In the genomic region with DNA sequence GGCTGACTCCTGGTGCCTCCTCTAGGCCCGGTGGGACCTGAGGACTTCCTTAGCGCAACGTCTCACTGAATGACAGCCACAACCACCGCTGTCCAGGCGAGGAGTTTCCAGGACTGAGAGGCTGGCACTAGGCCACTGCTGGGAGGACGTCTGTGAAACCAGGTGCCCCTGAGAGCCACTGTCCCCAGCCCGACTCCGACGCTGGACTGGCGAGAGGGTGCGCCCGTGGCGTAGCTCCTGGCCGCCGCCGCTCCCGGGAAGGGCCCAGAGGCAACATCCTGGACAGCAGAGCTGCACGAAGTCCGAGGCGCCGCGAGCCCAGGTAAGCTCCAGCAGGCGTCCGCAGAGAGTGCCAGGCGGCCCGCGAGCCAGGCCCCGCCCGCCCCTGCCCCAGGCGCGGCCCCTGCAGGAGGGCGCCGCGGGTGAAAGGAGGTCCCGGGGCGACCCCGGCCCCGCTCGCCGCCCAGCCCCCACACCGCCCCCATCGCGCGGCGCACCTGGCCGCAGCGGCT, we compare ENCODE assay signal across 1 cellular context.
TF ChIP-seq lines count a peak whose summit lies in the region.

No MANE protein-coding gene starts in this region.

TF ChIP-seq in HEK293, 187 proteins besides CTCF, POLR2A, EP300 and RAD21 (continued from another document):
- TF ChIP-seq, protein P1, sequence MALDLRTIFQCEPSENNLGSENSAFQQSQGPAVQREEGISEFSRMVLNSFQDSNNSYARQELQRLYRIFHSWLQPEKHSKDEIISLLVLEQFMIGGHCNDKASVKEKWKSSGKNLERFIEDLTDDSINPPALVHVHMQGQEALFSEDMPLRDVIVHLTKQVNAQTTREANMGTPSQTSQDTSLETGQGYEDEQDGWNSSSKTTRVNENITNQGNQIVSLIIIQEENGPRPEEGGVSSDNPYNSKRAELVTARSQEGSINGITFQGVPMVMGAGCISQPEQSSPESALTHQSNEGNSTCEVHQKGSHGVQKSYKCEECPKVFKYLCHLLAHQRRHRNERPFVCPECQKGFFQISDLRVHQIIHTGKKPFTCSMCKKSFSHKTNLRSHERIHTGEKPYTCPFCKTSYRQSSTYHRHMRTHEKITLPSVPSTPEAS (tag by site-specific recombination; IDR thresholded peaks at IDR 0.05) = no peak
- TF ChIP-seq, protein P2, sequence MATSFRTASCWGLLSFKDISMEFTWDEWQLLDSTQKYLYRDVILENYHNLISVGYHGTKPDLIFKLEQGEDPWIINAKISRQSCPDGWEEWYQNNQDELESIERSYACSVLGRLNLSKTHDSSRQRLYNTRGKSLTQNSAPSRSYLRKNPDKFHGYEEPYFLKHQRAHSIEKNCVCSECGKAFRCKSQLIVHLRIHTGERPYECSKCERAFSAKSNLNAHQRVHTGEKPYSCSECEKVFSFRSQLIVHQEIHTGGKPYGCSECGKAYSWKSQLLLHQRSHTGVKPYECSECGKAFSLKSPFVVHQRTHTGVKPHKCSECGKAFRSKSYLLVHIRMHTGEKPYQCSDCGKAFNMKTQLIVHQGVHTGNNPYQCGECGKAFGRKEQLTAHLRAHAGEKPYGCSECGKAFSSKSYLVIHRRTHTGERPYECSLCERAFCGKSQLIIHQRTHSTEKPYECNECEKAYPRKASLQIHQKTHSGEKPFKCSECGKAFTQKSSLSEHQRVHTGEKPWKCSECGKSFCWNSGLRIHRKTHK (tag by site-specific recombination; IDR thresholded peaks at IDR 0.05) = no peak
- TF ChIP-seq, protein P3, sequence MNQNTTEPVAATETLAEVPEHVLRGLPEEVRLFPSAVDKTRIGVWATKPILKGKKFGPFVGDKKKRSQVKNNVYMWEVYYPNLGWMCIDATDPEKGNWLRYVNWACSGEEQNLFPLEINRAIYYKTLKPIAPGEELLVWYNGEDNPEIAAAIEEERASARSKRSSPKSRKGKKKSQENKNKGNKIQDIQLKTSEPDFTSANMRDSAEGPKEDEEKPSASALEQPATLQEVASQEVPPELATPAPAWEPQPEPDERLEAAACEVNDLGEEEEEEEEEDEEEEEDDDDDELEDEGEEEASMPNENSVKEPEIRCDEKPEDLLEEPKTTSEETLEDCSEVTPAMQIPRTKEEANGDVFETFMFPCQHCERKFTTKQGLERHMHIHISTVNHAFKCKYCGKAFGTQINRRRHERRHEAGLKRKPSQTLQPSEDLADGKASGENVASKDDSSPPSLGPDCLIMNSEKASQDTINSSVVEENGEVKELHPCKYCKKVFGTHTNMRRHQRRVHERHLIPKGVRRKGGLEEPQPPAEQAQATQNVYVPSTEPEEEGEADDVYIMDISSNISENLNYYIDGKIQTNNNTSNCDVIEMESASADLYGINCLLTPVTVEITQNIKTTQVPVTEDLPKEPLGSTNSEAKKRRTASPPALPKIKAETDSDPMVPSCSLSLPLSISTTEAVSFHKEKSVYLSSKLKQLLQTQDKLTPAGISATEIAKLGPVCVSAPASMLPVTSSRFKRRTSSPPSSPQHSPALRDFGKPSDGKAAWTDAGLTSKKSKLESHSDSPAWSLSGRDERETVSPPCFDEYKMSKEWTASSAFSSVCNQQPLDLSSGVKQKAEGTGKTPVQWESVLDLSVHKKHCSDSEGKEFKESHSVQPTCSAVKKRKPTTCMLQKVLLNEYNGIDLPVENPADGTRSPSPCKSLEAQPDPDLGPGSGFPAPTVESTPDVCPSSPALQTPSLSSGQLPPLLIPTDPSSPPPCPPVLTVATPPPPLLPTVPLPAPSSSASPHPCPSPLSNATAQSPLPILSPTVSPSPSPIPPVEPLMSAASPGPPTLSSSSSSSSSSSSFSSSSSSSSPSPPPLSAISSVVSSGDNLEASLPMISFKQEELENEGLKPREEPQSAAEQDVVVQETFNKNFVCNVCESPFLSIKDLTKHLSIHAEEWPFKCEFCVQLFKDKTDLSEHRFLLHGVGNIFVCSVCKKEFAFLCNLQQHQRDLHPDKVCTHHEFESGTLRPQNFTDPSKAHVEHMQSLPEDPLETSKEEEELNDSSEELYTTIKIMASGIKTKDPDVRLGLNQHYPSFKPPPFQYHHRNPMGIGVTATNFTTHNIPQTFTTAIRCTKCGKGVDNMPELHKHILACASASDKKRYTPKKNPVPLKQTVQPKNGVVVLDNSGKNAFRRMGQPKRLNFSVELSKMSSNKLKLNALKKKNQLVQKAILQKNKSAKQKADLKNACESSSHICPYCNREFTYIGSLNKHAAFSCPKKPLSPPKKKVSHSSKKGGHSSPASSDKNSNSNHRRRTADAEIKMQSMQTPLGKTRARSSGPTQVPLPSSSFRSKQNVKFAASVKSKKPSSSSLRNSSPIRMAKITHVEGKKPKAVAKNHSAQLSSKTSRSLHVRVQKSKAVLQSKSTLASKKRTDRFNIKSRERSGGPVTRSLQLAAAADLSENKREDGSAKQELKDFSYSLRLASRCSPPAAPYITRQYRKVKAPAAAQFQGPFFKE (tag by site-specific recombination; IDR thresholded peaks at IDR 0.05; ENCODE audit: borderline replicate concordance) = no peak
- TF ChIP-seq ZNF530 (tag by site-specific recombination; IDR thresholded peaks at IDR 0.05; ENCODE audit: low read depth) (no peak), SALL2 (tag by site-specific recombination; IDR thresholded peaks at IDR 0.05; ENCODE audit: borderline replicate concordance) (no peak), ZNF747 (tag by site-specific recombination; IDR thresholded peaks at IDR 0.05) (no peak), ZNF600 (tag by site-specific recombination; IDR thresholded peaks at IDR 0.05) (0 out of 2 replicates have a peak, but pooled peaks have one; percentile 21), KLF7 (tag by site-specific recombination; IDR thresholded peaks at IDR 0.05; ENCODE audit: borderline replicate concordance) (no peak), ZNF112 (tag by site-specific recombination; IDR thresholded peaks at IDR 0.05) (no peak), KLF10 (tag by site-specific recombination; IDR thresholded peaks at IDR 0.05) (no peak), ZNF561 (tag by site-specific recombination; IDR thresholded peaks at IDR 0.05; ENCODE audit: borderline replicate concordance) (no peak), ZNF214 (tag by site-specific recombination; IDR thresholded peaks at IDR 0.05; ENCODE audit: borderline replicate concordance) (no peak), ZNF24 (tag by site-specific recombination; IDR thresholded peaks at IDR 0.05) (no peak), ZNF843 (tag by site-specific recombination; IDR thresholded peaks at IDR 0.05) (no peak), GLIS2 (tag by site-specific recombination; IDR thresholded peaks at IDR 0.05) (no peak; the same call in 1 of the 2 replicates), ZSCAN30 (tag by site-specific recombination; IDR thresholded peaks at IDR 0.05) (no peak), ZNF175 (tag by site-specific recombination; IDR thresholded peaks at IDR 0.05) (no peak), ZBTB48 (tag by site-specific recombination; IDR thresholded peaks at IDR 0.05) (no peak), ZNF19 (tag by site-specific recombination; IDR thresholded peaks at IDR 0.05; ENCODE audit: low read depth) (no peak), ZNF555 (tag by site-specific recombination; conservative IDR thresholded peaks at IDR 0.05) (no peak), ZNF670 (tag by site-specific recombination; IDR thresholded peaks at IDR 0.05; ENCODE audit: low read depth) (no peak), SP2 (tag by site-specific recombination; IDR thresholded peaks at IDR 0.05) (peak; percentile 51), ZBTB17 (tag by site-specific recombination; IDR thresholded peaks at IDR 0.05) (no peak), IKZF3 (tag by site-specific recombination; IDR thresholded peaks at IDR 0.05) (0 out of 2 replicates have a peak, but pooled peaks have one; percentile 22), MEIS1 (CRISPR knock-in tag; IDR thresholded peaks at IDR 0.05; ENCODE audit: borderline replicate concordance) (no peak)
- TF ChIP-seq, protein P4, sequence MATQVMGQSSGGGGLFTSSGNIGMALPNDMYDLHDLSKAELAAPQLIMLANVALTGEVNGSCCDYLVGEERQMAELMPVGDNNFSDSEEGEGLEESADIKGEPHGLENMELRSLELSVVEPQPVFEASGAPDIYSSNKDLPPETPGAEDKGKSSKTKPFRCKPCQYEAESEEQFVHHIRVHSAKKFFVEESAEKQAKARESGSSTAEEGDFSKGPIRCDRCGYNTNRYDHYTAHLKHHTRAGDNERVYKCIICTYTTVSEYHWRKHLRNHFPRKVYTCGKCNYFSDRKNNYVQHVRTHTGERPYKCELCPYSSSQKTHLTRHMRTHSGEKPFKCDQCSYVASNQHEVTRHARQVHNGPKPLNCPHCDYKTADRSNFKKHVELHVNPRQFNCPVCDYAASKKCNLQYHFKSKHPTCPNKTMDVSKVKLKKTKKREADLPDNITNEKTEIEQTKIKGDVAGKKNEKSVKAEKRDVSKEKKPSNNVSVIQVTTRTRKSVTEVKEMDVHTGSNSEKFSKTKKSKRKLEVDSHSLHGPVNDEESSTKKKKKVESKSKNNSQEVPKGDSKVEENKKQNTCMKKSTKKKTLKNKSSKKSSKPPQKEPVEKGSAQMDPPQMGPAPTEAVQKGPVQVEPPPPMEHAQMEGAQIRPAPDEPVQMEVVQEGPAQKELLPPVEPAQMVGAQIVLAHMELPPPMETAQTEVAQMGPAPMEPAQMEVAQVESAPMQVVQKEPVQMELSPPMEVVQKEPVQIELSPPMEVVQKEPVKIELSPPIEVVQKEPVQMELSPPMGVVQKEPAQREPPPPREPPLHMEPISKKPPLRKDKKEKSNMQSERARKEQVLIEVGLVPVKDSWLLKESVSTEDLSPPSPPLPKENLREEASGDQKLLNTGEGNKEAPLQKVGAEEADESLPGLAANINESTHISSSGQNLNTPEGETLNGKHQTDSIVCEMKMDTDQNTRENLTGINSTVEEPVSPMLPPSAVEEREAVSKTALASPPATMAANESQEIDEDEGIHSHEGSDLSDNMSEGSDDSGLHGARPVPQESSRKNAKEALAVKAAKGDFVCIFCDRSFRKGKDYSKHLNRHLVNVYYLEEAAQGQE (tag by site-specific recombination; IDR thresholded peaks at IDR 0.05) = peak; percentile 63
- TF ChIP-seq, protein P5, sequence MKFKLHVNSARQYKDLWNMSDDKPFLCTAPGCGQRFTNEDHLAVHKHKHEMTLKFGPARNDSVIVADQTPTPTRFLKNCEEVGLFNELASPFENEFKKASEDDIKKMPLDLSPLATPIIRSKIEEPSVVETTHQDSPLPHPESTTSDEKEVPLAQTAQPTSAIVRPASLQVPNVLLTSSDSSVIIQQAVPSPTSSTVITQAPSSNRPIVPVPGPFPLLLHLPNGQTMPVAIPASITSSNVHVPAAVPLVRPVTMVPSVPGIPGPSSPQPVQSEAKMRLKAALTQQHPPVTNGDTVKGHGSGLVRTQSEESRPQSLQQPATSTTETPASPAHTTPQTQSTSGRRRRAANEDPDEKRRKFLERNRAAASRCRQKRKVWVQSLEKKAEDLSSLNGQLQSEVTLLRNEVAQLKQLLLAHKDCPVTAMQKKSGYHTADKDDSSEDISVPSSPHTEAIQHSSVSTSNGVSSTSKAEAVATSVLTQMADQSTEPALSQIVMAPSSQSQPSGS (tag by site-specific recombination; IDR thresholded peaks at IDR 0.05; ENCODE audit: low read depth) = no peak
- TF ChIP-seq, protein P6, sequence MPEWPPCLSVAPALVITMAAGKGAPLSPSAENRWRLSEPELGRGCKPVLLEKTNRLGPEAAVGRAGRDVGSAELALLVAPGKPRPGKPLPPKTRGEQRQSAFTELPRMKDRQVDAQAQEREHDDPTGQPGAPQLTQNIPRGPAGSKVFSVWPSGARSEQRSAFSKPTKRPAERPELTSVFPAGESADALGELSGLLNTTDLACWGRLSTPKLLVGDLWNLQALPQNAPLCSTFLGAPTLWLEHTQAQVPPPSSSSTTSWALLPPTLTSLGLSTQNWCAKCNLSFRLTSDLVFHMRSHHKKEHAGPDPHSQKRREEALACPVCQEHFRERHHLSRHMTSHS (tag by site-specific recombination; IDR thresholded peaks at IDR 0.05) = no peak
- TF ChIP-seq, protein P7, sequence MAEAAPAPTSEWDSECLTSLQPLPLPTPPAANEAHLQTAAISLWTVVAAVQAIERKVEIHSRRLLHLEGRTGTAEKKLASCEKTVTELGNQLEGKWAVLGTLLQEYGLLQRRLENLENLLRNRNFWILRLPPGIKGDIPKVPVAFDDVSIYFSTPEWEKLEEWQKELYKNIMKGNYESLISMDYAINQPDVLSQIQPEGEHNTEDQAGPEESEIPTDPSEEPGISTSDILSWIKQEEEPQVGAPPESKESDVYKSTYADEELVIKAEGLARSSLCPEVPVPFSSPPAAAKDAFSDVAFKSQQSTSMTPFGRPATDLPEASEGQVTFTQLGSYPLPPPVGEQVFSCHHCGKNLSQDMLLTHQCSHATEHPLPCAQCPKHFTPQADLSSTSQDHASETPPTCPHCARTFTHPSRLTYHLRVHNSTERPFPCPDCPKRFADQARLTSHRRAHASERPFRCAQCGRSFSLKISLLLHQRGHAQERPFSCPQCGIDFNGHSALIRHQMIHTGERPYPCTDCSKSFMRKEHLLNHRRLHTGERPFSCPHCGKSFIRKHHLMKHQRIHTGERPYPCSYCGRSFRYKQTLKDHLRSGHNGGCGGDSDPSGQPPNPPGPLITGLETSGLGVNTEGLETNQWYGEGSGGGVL (tag by site-specific recombination; IDR thresholded peaks at IDR 0.05) = no peak
- TF ChIP-seq, protein P8, sequence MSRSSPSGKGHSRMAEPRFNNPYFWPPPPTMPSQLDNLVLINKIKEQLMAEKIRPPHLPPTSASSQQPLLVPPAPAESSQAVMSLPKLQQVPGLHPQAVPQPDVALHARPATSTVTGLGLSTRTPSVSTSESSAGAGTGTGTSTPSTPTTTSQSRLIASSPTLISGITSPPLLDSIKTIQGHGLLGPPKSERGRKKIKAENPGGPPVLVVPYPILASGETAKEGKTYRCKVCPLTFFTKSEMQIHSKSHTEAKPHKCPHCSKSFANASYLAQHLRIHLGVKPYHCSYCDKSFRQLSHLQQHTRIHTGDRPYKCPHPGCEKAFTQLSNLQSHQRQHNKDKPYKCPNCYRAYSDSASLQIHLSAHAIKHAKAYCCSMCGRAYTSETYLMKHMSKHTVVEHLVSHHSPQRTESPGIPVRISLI (tag by site-specific recombination; IDR thresholded peaks at IDR 0.05) = no peak
- TF ChIP-seq, protein P9, sequence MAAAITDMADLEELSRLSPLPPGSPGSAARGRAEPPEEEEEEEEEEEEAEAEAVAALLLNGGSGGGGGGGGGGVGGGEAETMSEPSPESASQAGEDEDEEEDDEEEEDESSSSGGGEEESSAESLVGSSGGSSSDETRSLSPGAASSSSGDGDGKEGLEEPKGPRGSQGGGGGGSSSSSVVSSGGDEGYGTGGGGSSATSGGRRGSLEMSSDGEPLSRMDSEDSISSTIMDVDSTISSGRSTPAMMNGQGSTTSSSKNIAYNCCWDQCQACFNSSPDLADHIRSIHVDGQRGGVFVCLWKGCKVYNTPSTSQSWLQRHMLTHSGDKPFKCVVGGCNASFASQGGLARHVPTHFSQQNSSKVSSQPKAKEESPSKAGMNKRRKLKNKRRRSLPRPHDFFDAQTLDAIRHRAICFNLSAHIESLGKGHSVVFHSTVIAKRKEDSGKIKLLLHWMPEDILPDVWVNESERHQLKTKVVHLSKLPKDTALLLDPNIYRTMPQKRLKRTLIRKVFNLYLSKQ (tag by site-specific recombination; IDR thresholded peaks at IDR 0.05; ENCODE audit: borderline replicate concordance) = no peak
- TF ChIP-seq, protein P10, sequence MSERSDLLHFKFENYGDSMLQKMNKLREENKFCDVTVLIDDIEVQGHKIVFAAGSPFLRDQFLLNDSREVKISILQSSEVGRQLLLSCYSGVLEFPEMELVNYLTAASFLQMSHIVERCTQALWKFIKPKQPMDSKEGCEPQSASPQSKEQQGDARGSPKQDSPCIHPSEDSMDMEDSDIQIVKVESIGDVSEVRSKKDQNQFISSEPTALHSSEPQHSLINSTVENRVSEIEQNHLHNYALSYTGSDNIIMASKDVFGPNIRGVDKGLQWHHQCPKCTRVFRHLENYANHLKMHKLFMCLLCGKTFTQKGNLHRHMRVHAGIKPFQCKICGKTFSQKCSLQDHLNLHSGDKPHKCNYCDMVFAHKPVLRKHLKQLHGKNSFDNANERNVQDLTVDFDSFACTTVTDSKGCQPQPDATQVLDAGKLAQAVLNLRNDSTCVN (tag by site-specific recombination; optimal IDR thresholded peaks at IDR 0.05) = peak; percentile 70
TF ChIP-seq in HEK293: peak in this region for 8.
